Comparison of ENCODE assay signal across 12 cellular contexts in the genomic region with DNA sequence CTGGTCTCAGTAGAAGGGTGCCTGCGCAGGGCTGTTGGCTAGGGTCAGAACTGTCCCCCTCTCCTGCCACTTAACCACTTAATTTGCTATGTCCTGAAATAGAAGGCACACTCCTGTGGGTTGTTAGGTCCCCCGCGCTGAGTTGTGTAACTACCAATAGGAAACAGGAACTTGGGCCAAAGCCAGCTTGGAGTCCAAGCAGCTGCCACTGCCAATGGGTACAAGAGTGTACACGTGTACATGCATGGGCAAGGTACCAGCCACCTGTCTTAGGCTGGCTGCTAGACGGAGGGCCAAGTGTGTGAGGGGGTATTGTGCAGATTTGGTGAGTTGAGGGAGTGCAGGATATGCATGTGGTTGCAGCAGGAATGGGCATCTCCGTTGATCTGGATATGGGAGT. TPM values are rescaled to one million over a fixed set of nuclear protein-coding genes. Genes with fewer than 3 reads are reported as not detected.
DNase-seq lines count a peak whose midpoint lies in the region; ATAC-seq lines count a peak whose summit lies in the region.
"Had no signal": no experiment of that assay in that cellular context is flagged by ENCODE, and none has a peak within 500 bp of the region (broad histone marks: within the 10 kb centered on the region; RNA-seq: fewer than 3 reads in every experiment).

No MANE protein-coding gene starts in this region.

- peaks cover 0 to 6% (median 0%) of the 10 kb centered on the region in 5 donors for H3K36me3 Mint-ChIP-seq in naive thymus-derived CD4-positive, alpha-beta T cell
- no peaks in the 10 kb centered on the region for H3K36me3 Mint-ChIP-seq in activated T-cell treated with anti-CD3 and anti-CD28 coated beads, Interleukin-2, amount 50 U/mL, for 24 hours (ENCODE audit: low read depth)

- H3K9me3 Mint-ChIP-seq in naive thymus-derived CD4-positive, alpha-beta T cell = peaks cover 0 to 5% (median 0%) of the 10 kb centered on the region in 11 donors
- H3K9me3 Mint-ChIP-seq in activated T-cell treated with anti-CD3 and anti-CD28 coated beads, Interleukin-2, amount 50 U/mL, for 24 hours = no peaks in the 10 kb centered on the region
- H3K9me3 Mint-ChIP-seq: effector memory CD8-positive, alpha-beta T cell had no signal

- H3K27me3 ChIP-seq in naive thymus-derived CD4-positive, alpha-beta T cell (ENCODE audit: control insufficient read depth in 2 of 2, insufficient read depth in 2 of 2, low read length in 2 of 2) = peaks cover 5 to 30% of the 10 kb centered on the region in 2 donors

- H3K27ac Mint-ChIP-seq in naive thymus-derived CD4-positive, alpha-beta T cell = no peak overlapping the region
- H3K27ac Mint-ChIP-seq in activated T-cell treated with anti-CD3 and anti-CD28 coated beads, Interleukin-2, amount 50 U/mL, for 24 hours = no peak overlapping the region
- H3K27ac Mint-ChIP-seq: effector memory CD8-positive, alpha-beta T cell had no signal

- H3K4me1 Mint-ChIP-seq in naive thymus-derived CD4-positive, alpha-beta T cell = peaks cover 6 to 31% (median 29%) of the 10 kb centered on the region in 7 donors
- peaks cover 22% of the 10 kb centered on the region for H3K4me1 Mint-ChIP-seq in activated T-cell treated with anti-CD3 and anti-CD28 coated beads, Interleukin-2, amount 50 U/mL, for 24 hours (ENCODE audit: low read depth)

- CTCF ChIA-PET in naive thymus-derived CD4-positive, alpha-beta T cell (lab: Charles Lee) = interaction anchor here (0.8 kb wide), 1 partner anchor 10 kb away, joined by 3 read pairs; no protein-coding TSS in a partner anchor

- H3K4me1 ChIP-seq in naive thymus-derived CD4-positive, alpha-beta T cell (ENCODE audit: control insufficient read depth in 2 of 2, insufficient read depth in 2 of 2, low read length in 2 of 2) = peaks cover 0 to 6% of the 10 kb centered on the region in 2 donors

- intact Hi-C loops in naive thymus-derived CD4-positive, alpha-beta T cell (cut with micrococcal nuclease) = no loop called here

- no peak overlapping the region for H3K4me3 ChIP-seq in naive thymus-derived CD4-positive, alpha-beta T cell (ENCODE audit: low read length)

- H3K27ac ChIP-seq in naive thymus-derived CD4-positive, alpha-beta T cell (ENCODE audit: low read depth, low read length) = no peak overlapping the region
- H3K27ac ChIP-seq: neutrophil had no signal

- ATAC-seq in naive thymus-derived CD4-positive, alpha-beta T cell = peak; percentile 28
- ATAC-seq: effector memory CD8-positive, alpha-beta T cell had no signal

- peaks cover 70 to 87% (median 74%) of the 10 kb centered on the region in 5 donors for H3K27me3 Mint-ChIP-seq in naive thymus-derived CD4-positive, alpha-beta T cell
- H3K27me3 Mint-ChIP-seq in activated T-cell treated with anti-CD3 and anti-CD28 coated beads, Interleukin-2, amount 50 U/mL, for 24 hours = peaks cover 96% of the 10 kb centered on the region

- DNase-seq in DMS53 (lab: John Stamatoyannopoulos, UW) = peak; percentile 37
- DNase-seq in DMS53 treated with DMSO at 0.1 percent for 48 hours (lab: John Stamatoyannopoulos, UW; ENCODE audit: unreplicated experiment) = no peak
- peak; percentile 73 for DNase-seq in NCI-H2029 treated with DMSO at 0.1 percent for 48 hours (lab: John Stamatoyannopoulos, UW)
- peak; percentile 82 for DNase-seq in SKM-1 treated with dmso at 0.1 percent for 144 hours (lab: John Stamatoyannopoulos, UW; ENCODE audit: unreplicated experiment)
- no peak for DNase-seq in naive thymus-derived CD4-positive, alpha-beta T cell
- no peak for DNase-seq in activated T-cell treated with anti-CD3 and anti-CD28 coated beads, Interleukin-2, amount 50 U/mL, for 24 hours
- no peak for DNase-seq in activated CD4-positive, alpha-beta T cell treated with anti-CD3 and anti-CD28 coated beads, Interleukin-2, amount 50 U/mL, for 48 hours
- no peak for DNase-seq in activated CD4-positive, CD25-positive, alpha-beta regulatory T cell (lab: John Stamatoyannopoulos, UW)
- DNase-seq: activated T-cell treated with anti-CD3 and anti-CD28 coated beads for 4 hours; effector memory CD8-positive, alpha-beta T cell; trophoblast cell had no signal

- H3K9me3 ChIP-seq in naive thymus-derived CD4-positive, alpha-beta T cell (ENCODE audit: control insufficient read depth in 2 of 3, low read length in 3 of 3) = no peaks in the 10 kb centered on the region
- H3K9me3 ChIP-seq: neutrophil had no signal

- no peak overlapping the region for H3K4me3 Mint-ChIP-seq in naive thymus-derived CD4-positive, alpha-beta T cell
- H3K4me3 Mint-ChIP-seq in activated T-cell treated with anti-CD3 and anti-CD28 coated beads, Interleukin-2, amount 50 U/mL, for 24 hours = no peak overlapping the region
- H3K4me3 Mint-ChIP-seq: effector memory CD8-positive, alpha-beta T cell had no signal

- no peaks in the 10 kb centered on the region for H3K36me3 ChIP-seq in naive thymus-derived CD4-positive, alpha-beta T cell (ENCODE audit: control insufficient read depth in 2 of 3, insufficient read depth in 3 of 3, low read length in 3 of 3)
- H3K36me3 ChIP-seq: neutrophil had no signal

- POLR2A ChIA-PET in naive thymus-derived CD4-positive, alpha-beta T cell (lab: Charles Lee) = no interaction called here

RNA-seq across cellular contexts. Expression of a gene that starts 29.7 kb away (rescaled TPM):
- 100 to 1,000 TPM; 121 to 136 (median 129) TPM for total RNA-seq in naive thymus-derived CD4-positive, alpha-beta T cell
- polyA plus RNA-seq in naive thymus-derived CD4-positive, alpha-beta T cell = 10 to 100 TPM; 24.0 to 61.3 TPM

Comparison
In these comparisons a context has a peak if more than half of its experiments do, and no peak if none do; other contexts are left out.
1. DNase-seq: peak in DMS53 (single experiment), NCI-H2029 treated with DMSO at 0.1 percent for 48 hours (single experiment) and SKM-1 treated with dmso at 0.1 percent for 144 hours (single experiment); none in DMS53 treated with DMSO at 0.1 percent for 48 hours (single experiment), naive thymus-derived CD4-positive, alpha-beta T cell (0 of 9), activated T-cell treated with anti-CD3 and anti-CD28 coated beads, Interleukin-2, amount 50 U/mL, for 24 hours (single experiment), activated CD4-positive, alpha-beta T cell treated with anti-CD3 and anti-CD28 coated beads, Interleukin-2, amount 50 U/mL, for 48 hours (0 of 2) and activated CD4-positive, CD25-positive, alpha-beta regulatory T cell (0 of 4).